In the genomic region with DNA sequence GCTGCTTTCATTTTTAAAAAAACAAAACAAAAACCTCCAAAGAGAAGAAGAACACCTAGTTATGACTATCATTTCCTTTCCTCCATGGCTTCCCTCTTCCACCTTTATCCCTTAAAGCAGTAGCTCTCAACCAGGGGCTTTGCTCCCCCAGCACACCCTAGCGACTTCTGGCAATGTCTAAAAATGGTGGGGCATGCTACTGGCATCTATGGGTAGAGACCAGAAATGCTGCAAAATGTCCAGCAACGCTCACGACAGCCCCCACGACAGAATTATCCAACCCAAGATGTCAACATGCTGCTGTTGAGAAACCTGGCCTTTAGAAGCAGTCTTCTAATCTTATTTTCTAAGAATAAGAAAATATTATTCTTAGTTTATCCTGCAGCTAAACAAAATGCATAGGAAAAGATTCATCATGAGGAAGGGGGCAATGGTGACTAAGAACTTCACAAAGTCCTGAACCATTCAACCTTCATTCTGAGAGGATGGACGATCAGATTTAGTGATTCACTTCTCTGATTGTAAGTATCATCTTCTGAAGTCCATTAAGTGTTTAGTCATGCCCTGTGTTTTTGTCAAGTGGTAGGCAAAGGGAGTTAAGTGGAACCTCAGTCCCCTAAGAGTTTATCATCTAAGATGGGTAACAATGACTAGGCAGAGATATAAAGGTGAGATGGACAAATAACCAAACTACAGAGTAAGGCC, we compare ENCODE assay signal across 17 cellular contexts.
A peak's percentile ranks its signal among the peaks of the same experiment; 100 is the strongest.
DNase-seq lines count a peak whose midpoint lies in the region; ATAC-seq and TF ChIP-seq lines count a peak whose summit lies in the region.
"Had no signal": no experiment of that assay in that cellular context is flagged by ENCODE, and none has a peak within 500 bp of the region (broad histone marks: within the 10 kb centered on the region; RNA-seq: fewer than 3 reads in every experiment).

No MANE protein-coding gene starts in this region.

- in situ Hi-C loops in Panc1 (cut with HindIII; ENCODE audit: low pct_unique_long_range_greater_than_20kb, low sequenced_read_pairs), result no loop called here

- H3K27ac ChIP-seq in A673 (ENCODE audit: low read depth, low read length, poor library complexity, severe bottlenecking) (no peak overlapping the region), Panc1 (ENCODE audit: low read length) (no peak overlapping the region)
- H3K27ac ChIP-seq: C4-2B had no signal

- H3K4me1 ChIP-seq in A673 (ENCODE audit: insufficient read depth, low read length, poor library complexity, severe bottlenecking) (peaks cover 46% of the 10 kb centered on the region), Panc1 (ENCODE audit: control insufficient read depth, insufficient read depth, low read length) (peaks cover 11% of the 10 kb centered on the region)

- ATAC-seq in Panc1 (no peak), HG02970 (IDR thresholded peaks at IDR 0.05; ENCODE audit: low FRiP score, unreplicated experiment) (no peak)
- ATAC-seq: HCT116, T-cell had no signal

- CTCF ChIA-PET in A673 (lab: Charles Lee) (no interaction called here), Panc1 (lab: Charles Lee) (no interaction called here)

- H3K27me3 ChIP-seq in A673 (replicated peaks; ENCODE audit: insufficient read depth, low read depth, low read length, poor library complexity) (no peaks in the 10 kb centered on the region), GM06990 (replicated peaks; ENCODE audit: control insufficient read depth, insufficient read depth, low read length) (no peaks in the 10 kb centered on the region), Panc1 (ENCODE audit: control insufficient read depth, insufficient read depth, low read length) (no peaks in the 10 kb centered on the region)
- H3K27me3 ChIP-seq: ascending aorta had no signal

- peaks cover 70% of the 10 kb centered on the region for H3K4me1 Mint-ChIP-seq in nephron

- H3K9me3 Mint-ChIP-seq in nephron, result no peaks in the 10 kb centered on the region
- H3K9me3 Mint-ChIP-seq: activated T-helper 2 cell treated with anti-CD3 and anti-CD28 coated beads, Interferon-gamma antibody, Interleukin-2, Interleukin-4, amounts not matched to agents 10 μg/mL and 5 μg/mL and 100 μg/mL, durations not matched to agents 14 hours and 24 hours and 36 hours; T-cell had no signal

- peaks cover 5% of the 10 kb centered on the region for H3K27me3 Mint-ChIP-seq in nephron (ENCODE audit: low read depth)

- H3K9me3 ChIP-seq in A673 (ENCODE audit: low read depth, low read length, poor library complexity, severe bottlenecking) (no peaks in the 10 kb centered on the region), Panc1 (ENCODE audit: control insufficient read depth, insufficient read depth, low read depth, low read length) (no peaks in the 10 kb centered on the region)
- H3K9me3 ChIP-seq: ascending aorta had no signal

- H3K36me3 Mint-ChIP-seq in nephron (ENCODE audit: low read depth), result no peaks in the 10 kb centered on the region
- H3K36me3 Mint-ChIP-seq: T-cell had no signal

- H3K27ac Mint-ChIP-seq in nephron, result peak overlapping the region; percentile 96 to 99 (median 98)
- H3K27ac Mint-ChIP-seq: activated T-helper 2 cell treated with anti-CD3 and anti-CD28 coated beads, Interferon-gamma antibody, Interleukin-2, Interleukin-4, amounts not matched to agents 10 μg/mL and 5 μg/mL and 100 μg/mL, durations not matched to agents 14 hours and 24 hours and 36 hours had no signal

- intact Hi-C loops in A673 (cut with micrococcal nuclease; ENCODE audit: unreplicated experiment), result no loop called here
- intact Hi-C loops in Panc1 (cut with micrococcal nuclease; ENCODE audit: unreplicated experiment), result no loop called here

- no TSS peak for BruUV-seq in A673 (replicated peaks; lab: Mats Ljungman, UMichigan)
- BruUV-seq in Panc1 (replicated peaks; lab: Mats Ljungman, UMichigan), result no TSS peak

- no peak overlapping the region for H3K4me3 Mint-ChIP-seq in nephron
- H3K4me3 Mint-ChIP-seq: T-cell had no signal

- no peaks in the 10 kb centered on the region for H3K36me3 ChIP-seq in A673 (ENCODE audit: insufficient read depth, low read length, poor library complexity, severe bottlenecking)
- no peaks in the 10 kb centered on the region for H3K36me3 ChIP-seq in GM06990 (ENCODE audit: control insufficient read depth, insufficient read depth, low read length)
- H3K36me3 ChIP-seq in Panc1 (ENCODE audit: control insufficient read depth, insufficient read depth, low read length), result no peaks in the 10 kb centered on the region
- H3K36me3 ChIP-seq: ascending aorta had no signal

- TF ChIP-seq CTCF in A673 (conservative IDR thresholded peaks at IDR 0.05; ENCODE audit: low read depth, low read length) (no peak), GM06990 (IDR thresholded peaks at IDR 0.05; ENCODE audit: insufficient read depth, low read length, poor library complexity, severe bottlenecking) (peak; percentile 44), Panc1 (IDR thresholded peaks at IDR 0.05) (peak; percentile 14; the same call in 1 of the 2 replicates), nephron (IDR thresholded peaks at IDR 0.05; ENCODE audit: unreplicated experiment in 3 of 3) (no peak), GM20000 (IDR thresholded peaks at IDR 0.05; ENCODE audit: extremely low read depth, missing control alignments) (no peak)

- POLR2A ChIA-PET in A673 (lab: Charles Lee; ENCODE audit: low non-redundant PET), result no interaction called here
- POLR2A ChIA-PET in Panc1 (lab: Charles Lee), result no interaction called here

- peak; percentile 34 for DNase-seq in A673 (ENCODE audit: low spot score)
- no peak for DNase-seq in GM06990 (ENCODE audit: extremely low read depth, insufficient read length)
- DNase-seq in Panc1 (ENCODE audit: low read depth, low spot score), result no peak
- DNase-seq in GM20000 (ENCODE audit: low spot score), result no peak
- no peak for DNase-seq in stimulated activated CD4-positive, alpha-beta T cell treated with anti-CD3 and anti-CD28 coated beads, Interleukin-15, amount 100 ng/mL, for 24 hours
- DNase-seq in NK-92 treated with Interleukin-12 subunit alpha and Interleukin-12 subunit beta, amount 100 ng/mL, for 24 hours (lab: John Stamatoyannopoulos, UW), result no peak
- DNase-seq: activated CD4-positive, alpha-beta T cell treated with anti-CD3 and anti-CD28 coated beads for 4 hours; effector CD4-positive, alpha-beta T cell; NCI-H2171 treated with DMSO at 0.1 percent for 48 hours; stimulated activated CD4-positive, alpha-beta T cell treated with anti-CD3 and anti-CD28 coated beads, Interleukin-1b, Interleukin-23, amount 100 ng/mL, for 48 hours; T-cell had no signal

- H3K4me3 ChIP-seq in A673 (ENCODE audit: low read depth, low read length, poor library complexity, severe bottlenecking), result no peak overlapping the region
- no peak overlapping the region for H3K4me3 ChIP-seq in GM06990 (replicated peaks; ENCODE audit: low read depth, low read length)
- H3K4me3 ChIP-seq in Panc1 (ENCODE audit: low read depth in 2 of 2, low read length in 2 of 2), result no peak overlapping the region

Comparison
In these comparisons a context has a peak if more than half of its experiments do, and no peak if none do; other contexts are left out.
1. CTCF ChIP-seq: peak in GM06990 (single experiment) and Panc1 (single experiment); none in A673 (single experiment), nephron (0 of 3) and GM20000 (single experiment).